Comparison of ENCODE assay signal across 16 cellular contexts in the genomic region with DNA sequence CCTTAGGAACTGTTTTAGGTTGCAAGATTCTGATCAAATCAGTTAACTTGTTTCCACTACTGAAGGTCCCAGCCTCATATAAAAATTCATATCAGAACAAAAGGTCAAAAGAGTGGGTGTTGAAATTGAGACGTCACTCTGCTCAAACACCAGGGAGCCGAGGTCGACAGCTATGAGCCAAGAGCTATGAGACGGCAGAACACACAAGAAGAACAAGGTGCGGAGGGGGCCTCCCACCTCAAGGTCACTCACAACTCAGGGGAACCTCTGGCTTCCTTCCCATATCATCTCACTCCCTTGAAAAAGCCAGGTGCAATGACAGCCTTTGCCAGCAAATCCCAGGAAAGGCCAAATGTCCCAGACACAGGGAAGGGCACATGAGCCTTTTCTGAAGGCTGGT. TPM values are rescaled to one million over a fixed set of nuclear protein-coding genes. Genes with fewer than 3 reads are reported as not detected.
"Had no signal": no experiment of that assay in that cellular context is flagged by ENCODE, and none has a peak within 500 bp of the region (broad histone marks: within the 10 kb centered on the region; RNA-seq: fewer than 3 reads in every experiment).

No MANE protein-coding gene starts in this region.

- H3K27me3 ChIP-seq: breast epithelium, left lung, sigmoid colon, thyroid gland, uterus had no signal

- H3K9me3 ChIP-seq: breast epithelium, left lung, sigmoid colon, thyroid gland, uterus had no signal

- H3K36me3 ChIP-seq: breast epithelium, uterus had no signal

- H3K27me3 Mint-ChIP-seq: activated naive CD8-positive, alpha-beta T cell treated with anti-CD3 and anti-CD28 coated beads, Interleukin-2, amount 10 ng/mL, durations not matched to agents 7 days and 5 days; natural killer cell treated with Interleukin-12 subunit alpha and Interleukin-12 subunit beta and Interleukin-15 and Interleukin-18, amount 100 ng/mL, for 72 hours had no signal

- H3K4me3 ChIP-seq: breast epithelium, left lung, sigmoid colon, thyroid gland, uterus had no signal

- DNase-seq: activated CD4-positive, alpha-beta T cell treated with anti-CD3 and anti-CD28 coated beads, Interleukin-2, amount 50 U/mL, for 1 hour; activated CD8-positive, alpha-beta memory T cell treated with anti-CD3 and anti-CD28 coated beads for 24 hours; activated naive CD8-positive, alpha-beta T cell treated with anti-CD3 and anti-CD28 coated beads, Interleukin-2, amount 10 ng/mL, durations not matched to agents 7 days and 5 days; anterior cingulate cortex; endodermal cell; islet precursor cell; left lung; mesenchymal stem cell; sigmoid colon; stimulated activated CD4-positive, alpha-beta T cell treated with anti-CD3 and anti-CD28 coated beads, Interleukin-12 subunit alpha, Interleukin-12 subunit beta, amount 100 ng/mL, for 4 hours; stimulated activated CD4-positive, alpha-beta T cell treated with anti-CD3 and anti-CD28 coated beads, Interleukin-2, amount 100 ng/mL, for 24 hours; thyroid gland; uterus had no signal

- H3K4me1 Mint-ChIP-seq: activated naive CD8-positive, alpha-beta T cell treated with anti-CD3 and anti-CD28 coated beads, Interleukin-2, amount 10 ng/mL, durations not matched to agents 7 days and 5 days; endodermal cell had no signal

- H3K4me3 Mint-ChIP-seq: activated T-helper 1 cell treated with anti-CD3 and anti-CD28 coated beads, Interleukin-12 subunit alpha, Interleukin-12 subunit beta, Interleukin-2, Interleukin-4 antibody, amounts not matched to agents 30 ng/mL and 10 ng/mL and 1 ng/mL, durations not matched to agents 14 hours and 24 hours and 36 hours; endodermal cell; natural killer cell treated with Interleukin-12 subunit alpha and Interleukin-12 subunit beta and Interleukin-15 and Interleukin-18, amount 100 ng/mL, for 72 hours had no signal

- ATAC-seq: left lung; natural killer cell treated with Interleukin-12 subunit alpha and Interleukin-12 subunit beta and Interleukin-15 and Interleukin-18, amount 100 ng/mL, for 72 hours had no signal

- H3K27ac Mint-ChIP-seq: activated naive CD8-positive, alpha-beta T cell treated with anti-CD3 and anti-CD28 coated beads, Interleukin-2, amount 10 ng/mL, durations not matched to agents 7 days and 5 days; activated T-helper 1 cell treated with anti-CD3 and anti-CD28 coated beads, Interleukin-12 subunit alpha, Interleukin-12 subunit beta, Interleukin-2, Interleukin-4 antibody, amounts not matched to agents 30 ng/mL and 10 ng/mL and 1 ng/mL, durations not matched to agents 14 hours and 24 hours and 36 hours; endodermal cell; natural killer cell treated with Interleukin-12 subunit alpha and Interleukin-12 subunit beta and Interleukin-15 and Interleukin-18, amount 100 ng/mL, for 72 hours had no signal

- H3K9me3 Mint-ChIP-seq: activated naive CD8-positive, alpha-beta T cell treated with anti-CD3 and anti-CD28 coated beads, Interleukin-2, amount 10 ng/mL, durations not matched to agents 7 days and 5 days; activated T-helper 1 cell treated with anti-CD3 and anti-CD28 coated beads, Interleukin-12 subunit alpha, Interleukin-12 subunit beta, Interleukin-2, Interleukin-4 antibody, amounts not matched to agents 30 ng/mL and 10 ng/mL and 1 ng/mL, durations not matched to agents 14 hours and 24 hours and 36 hours; endodermal cell had no signal

- H3K27ac ChIP-seq: breast epithelium, left lung, sigmoid colon, thyroid gland, uterus had no signal

- H3K4me1 ChIP-seq: breast epithelium, left lung, sigmoid colon, thyroid gland, uterus had no signal

- H3K36me3 Mint-ChIP-seq: activated naive CD8-positive, alpha-beta T cell treated with anti-CD3 and anti-CD28 coated beads, Interleukin-2, amount 10 ng/mL, durations not matched to agents 7 days and 5 days; natural killer cell treated with Interleukin-12 subunit alpha and Interleukin-12 subunit beta and Interleukin-15 and Interleukin-18, amount 100 ng/mL, for 72 hours had no signal

RNA-seq across cellular contexts. Expression of gene SEC16B, which starts 0.7 kb away (rescaled TPM):
- total RNA-seq: activated T-helper 1 cell treated with anti-CD3 and anti-CD28 coated beads, Interleukin-12 subunit alpha, Interleukin-12 subunit beta, Interleukin-2, Interleukin-4 antibody, amounts not matched to agents 30 ng/mL and 10 ng/mL and 1 ng/mL, durations not matched to agents 14 hours and 24 hours and 36 hours; natural killer cell treated with Interleukin-12 subunit alpha and Interleukin-12 subunit beta and Interleukin-15 and Interleukin-18, amount 100 ng/mL, for 72 hours had no signal
